ENCODE assay signal across 8 cellular contexts in genomic region chr10:101569838-101570763, GRCh38. TPM values are rescaled to one million over a fixed set of nuclear protein-coding genes. Genes with fewer than 3 reads are reported as not detected.
A peak's percentile ranks its signal among the peaks of the same experiment; 100 is the strongest.
DNase-seq lines count a peak whose midpoint lies in the region; ATAC-seq and TF ChIP-seq lines count a peak whose summit lies in the region.

No MANE protein-coding gene starts in this region.

- 1% methylated on average over 51 to 61 of the region's 61 CpGs for WGBS in esophagus, 2 donors

- H3K9me3 ChIP-seq in esophagus (ENCODE audit: control insufficient read depth in 2 of 2, insufficient read depth in 1 of 2, low read depth in 1 of 2, low read length in 1 of 2) (peaks cover 0 to 5% of the 10 kb centered on the region in 2 donors), mucosa of stomach (ENCODE audit: control insufficient read depth, low read length) (no peaks in the 10 kb centered on the region)

- CTCF ChIA-PET in AG04449 (lab: Yijun Ruan, JAX), result interaction anchor here (0.6 to 9.6 kb wide), 51 partner anchors 11 to 518 kb away, joined by 3 to 281 read pairs (median 4); partner anchors contain the start of genes DPCD and POLL

- POLR2A ChIA-PET in AG04449 (lab: Yijun Ruan, JAX), result interaction anchor here (1.7 kb wide), 1 partner anchor 212 kb away, joined by 3 read pairs; no protein-coding TSS in a partner anchor

- DNase-seq in AG04449 (ENCODE audit: low read depth, low spot score), result no peak
- DNase-seq in NOMO-1 (lab: John Stamatoyannopoulos, UW; ENCODE audit: unreplicated experiment in 2 of 2), result peak; percentile 71 to 80
- peak; percentile 74 for DNase-seq in activated T-cell treated with anti-CD3 and anti-CD28 coated beads for 24 hours (ENCODE audit: low read depth)
- peak; percentile 59 to 62 for DNase-seq in stimulated activated CD8-positive, alpha-beta memory T cell treated with anti-CD3 and anti-CD28 coated beads, Interleukin-4, amount 100 ng/mL, for 4 hours (ENCODE audit: low read depth in 2 of 2, low spot score in 1 of 2)

- H3K27me3 ChIP-seq in esophagus (ENCODE audit: control insufficient read depth in 1 of 2, insufficient read depth in 2 of 2, low read length in 2 of 2) (peaks cover 0 to 9% of the 10 kb centered on the region in 2 donors), mucosa of stomach (ENCODE audit: control insufficient read depth, insufficient read depth, low read length) (peaks cover 69% of the 10 kb centered on the region)

- peak overlapping the region in 1 of 2 donors; percentile 47 for H3K27ac ChIP-seq in esophagus (ENCODE audit: low read depth in 2 of 2, low read length in 1 of 2)

- H3K4me1 ChIP-seq in esophagus (ENCODE audit: control insufficient read depth in 2 of 2, insufficient read depth in 2 of 2, low read length in 1 of 2) (peaks cover 0 to 21% of the 10 kb centered on the region in 2 donors), mucosa of stomach (ENCODE audit: control insufficient read depth, insufficient read depth, low read length) (peaks cover 20% of the 10 kb centered on the region)

- H3K4me3 ChIP-seq in AG04449 (ENCODE audit: low read depth, low read length), result peak overlapping the region; percentile 72
- H3K4me3 ChIP-seq in esophagus (ENCODE audit: low read depth in 1 of 2, low read length in 2 of 2), result peak overlapping the region; percentile 57 to 59
- peak overlapping the region; percentile 34 for H3K4me3 ChIP-seq in mucosa of stomach (ENCODE audit: low read length)

- no peaks in the 10 kb centered on the region for H3K36me3 ChIP-seq in esophagus (ENCODE audit: control insufficient read depth in 2 of 2, insufficient read depth in 2 of 2, low read length in 1 of 2)
- no peaks in the 10 kb centered on the region for H3K36me3 ChIP-seq in mucosa of stomach (ENCODE audit: control insufficient read depth, insufficient read depth, low read length)

- ATAC-seq in GM18505 (IDR thresholded peaks at IDR 0.05; ENCODE audit: unreplicated experiment) (peak; percentile 72), HG03159 (IDR thresholded peaks at IDR 0.05; ENCODE audit: unreplicated experiment) (peak; percentile 58)

- TF ChIP-seq CTCF in AG04449 (IDR thresholded peaks at IDR 0.05; ENCODE audit: insufficient read depth, low read length, missing control alignments), result peak; percentile 92

- peak; percentile 17 for TF ChIP-seq POLR2A in GM18505 (IDR thresholded peaks at IDR 0.05; ENCODE audit: borderline replicate concordance, extremely low read depth, insufficient read depth, insufficient read length)

- peak overlapping the region; percentile 62 for H3K9ac ChIP-seq in mucosa of stomach (ENCODE audit: low read length)

RNA-seq across cellular contexts. Expression of gene POLL, which starts 18.0 kb away (rescaled TPM):
- 10 to 100 TPM; 13.5 to 24.0 TPM for polyA plus RNA-seq in esophagus

RNA-seq across cellular contexts. Expression of gene DPCD, which starts 18.0 kb away (rescaled TPM):
- 10 to 100 TPM; 17.3 to 28.3 TPM for polyA plus RNA-seq in esophagus
